In genomic region chr6:13988908-13989307, GRCh38 we compare ENCODE assay signal across 19 cellular contexts.
DNase-seq lines count a peak whose midpoint lies in the region; ATAC-seq and TF ChIP-seq lines count a peak whose summit lies in the region.
"Had no signal": no experiment of that assay in that cellular context is flagged by ENCODE, and none has a peak within 500 bp of the region (broad histone marks: within the 10 kb centered on the region; RNA-seq: fewer than 3 reads in every experiment).

No MANE protein-coding gene starts in this region.

- POLR2A ChIA-PET in SK-N-SH (lab: Yijun Ruan, JAX) = no interaction called here

- H3K36me3 ChIP-seq in SK-N-SH (replicated peaks in 1 of 2; ENCODE audit: control insufficient read depth in 1 of 2, insufficient read depth in 2 of 2, low read length in 1 of 2) = no peaks in the 10 kb centered on the region
- H3K36me3 ChIP-seq in WERI-Rb-1 = no peaks in the 10 kb centered on the region
- no peaks in the 10 kb centered on the region for H3K36me3 ChIP-seq in brain microvascular endothelial cell (replicated peaks)
- H3K36me3 ChIP-seq: BLaER1 treated with 17β-estradiol and CSF1 and Interleukin-3, amounts not matched to agents 10 nM and 100 nM had no signal

- H3K9me3 ChIP-seq in SK-N-SH (no peaks in the 10 kb centered on the region), WERI-Rb-1 (ENCODE audit: severe bottlenecking) (no peaks in the 10 kb centered on the region)
- H3K9me3 ChIP-seq: BLaER1 treated with 17β-estradiol and CSF1 and Interleukin-3, amounts not matched to agents 10 nM and 100 nM; Caco-2 had no signal

- H3K4me2 ChIP-seq in SK-N-SH = peak overlapping the region; percentile 42; the same call in 1 of the 2 replicates

- no peaks in the 10 kb centered on the region for H3K36me3 Mint-ChIP-seq in HFFc6 (ENCODE audit: low read depth)
- H3K36me3 Mint-ChIP-seq: CD8-positive, alpha-beta T cell had no signal

- peaks cover 0 to 27% of the 10 kb centered on the region in 2 experiments; a peak in 2 of 4 replicates for H3K4me1 ChIP-seq in SK-N-SH (ENCODE audit: control insufficient read depth in 1 of 2, insufficient read depth in 2 of 2, low read depth in 1 of 2, low read length in 1 of 2)
- H3K4me1 ChIP-seq: Caco-2 had no signal

- no peak for ATAC-seq in SK-N-SH treated with all-trans-retinoic acid at 6 μM for 48 hours
- ATAC-seq: CD8-positive, alpha-beta T cell had no signal

- TF ChIP-seq EP300 in SK-N-SH (IDR thresholded peaks at IDR 0.05; ENCODE audit: borderline replicate concordance in 1 of 2, low read depth in 1 of 2, low read length in 1 of 2) = no peak

- H3K4me1 Mint-ChIP-seq in HFFc6 (ENCODE audit: low read depth) = peaks cover 47% of the 10 kb centered on the region
- H3K4me1 Mint-ChIP-seq: B cell had no signal

- no peak overlapping the region; the same call in 1 of the 2 replicates for H3K4me3 Mint-ChIP-seq in HFFc6
- H3K4me3 Mint-ChIP-seq: B cell; CD4-positive, alpha-beta T cell; CD8-positive, alpha-beta T cell had no signal

- H3F3A ChIP-seq in SK-N-SH (replicated peaks; ENCODE audit: insufficient read depth) = peaks cover 12% of the 10 kb centered on the region

- CTCF ChIA-PET in SK-N-SH (lab: Yijun Ruan, JAX) = interaction anchor here (0.8 to 1.3 kb wide), 2 partner anchors 41 to 78 kb away, joined by 3 to 4 read pairs; no protein-coding TSS in a partner anchor

- H4K20me1 ChIP-seq in SK-N-SH (ENCODE audit: insufficient read depth) = no peaks in the 10 kb centered on the region
- H4K20me1 ChIP-seq: BLaER1 treated with 17β-estradiol and CSF1 and Interleukin-3, amounts not matched to agents 10 nM and 100 nM had no signal

- TF ChIP-seq CTCF in SK-N-SH (IDR thresholded peaks at IDR 0.05) (no peak), HFFc6 (IDR thresholded peaks at IDR 0.05) (no peak), WERI-Rb-1 (IDR thresholded peaks at IDR 0.05; ENCODE audit: low read depth, low read length) (no peak), brain microvascular endothelial cell (IDR thresholded peaks at IDR 0.05; ENCODE audit: low read depth, low read length, missing control alignments) (no peak)

- H3K9ac ChIP-seq in SK-N-SH = no peak overlapping the region
- H3K9ac ChIP-seq: BLaER1 treated with 17β-estradiol and CSF1 and Interleukin-3, amounts not matched to agents 10 nM and 100 nM had no signal

- no peaks in the 10 kb centered on the region for H3K79me2 ChIP-seq in SK-N-SH (ENCODE audit: insufficient read depth)

- H3K9me3 Mint-ChIP-seq in HFFc6 = no peaks in the 10 kb centered on the region
- H3K9me3 Mint-ChIP-seq: CD4-positive, alpha-beta T cell; CD8-positive, alpha-beta T cell had no signal

- H3K4me3 ChIP-seq in SK-N-SH (ENCODE audit: low read depth in 2 of 2, low read length in 1 of 2) (no peak overlapping the region), WERI-Rb-1 (ENCODE audit: low read depth, low read length) (peak overlapping the region; percentile 0), brain microvascular endothelial cell (ENCODE audit: low read depth, low read length) (no peak overlapping the region)
- H3K4me3 ChIP-seq: BLaER1 treated with 17β-estradiol and CSF1 and Interleukin-3, amounts not matched to agents 10 nM and 100 nM had no signal

- H3K27ac ChIP-seq in SK-N-SH (ENCODE audit: low read depth in 2 of 2, low read length in 1 of 2) = peak overlapping the region in 1 of 2 experiments; percentile 54; a peak in 2 of 4 replicates
- H3K27ac ChIP-seq in WERI-Rb-1 = peak overlapping the region; percentile 80
- H3K27ac ChIP-seq in brain microvascular endothelial cell = peak overlapping the region; percentile 2
- H3K27ac ChIP-seq: BLaER1 treated with 17β-estradiol and CSF1 and Interleukin-3, amounts not matched to agents 10 nM and 100 nM; C4-2B had no signal

- no peak for TF ChIP-seq RAD21 in SK-N-SH (IDR thresholded peaks at IDR 0.05; ENCODE audit: low read length)

- DNase-seq in SK-N-SH (no peak), HFFc6 (no peak), WERI-Rb-1 (no peak), brain microvascular endothelial cell (no peak), NCI-H2171 (lab: John Stamatoyannopoulos, UW) (no peak), NCI-H774 (lab: John Stamatoyannopoulos, UW) (no peak), NCI-H446 treated with DMSO at 0.1 percent for 48 hours (lab: John Stamatoyannopoulos, UW) (no peak)
- DNase-seq: 8988T; AML-193; Caco-2; Calu3; CD4-positive, alpha-beta T cell; CD8-positive, alpha-beta T cell; DMS79 treated with DMSO at 0.1 percent for 48 hours; GF-D8 had no signal

- peak overlapping the region; percentile 64; the same call in 1 of the 2 replicates for H3K27ac Mint-ChIP-seq in HFFc6
- H3K27ac Mint-ChIP-seq: B cell; CD4-positive, alpha-beta T cell; CD8-positive, alpha-beta T cell had no signal

- no peak overlapping the region for H2AFZ ChIP-seq in SK-N-SH (ENCODE audit: low read depth)

- H3K27me3 Mint-ChIP-seq in HFFc6 (ENCODE audit: insufficient read depth) = peaks cover 3% of the 10 kb centered on the region; the same call in 1 of the 2 replicates

- WGBS in SK-N-SH (ENCODE audit: low lambda C conversion rate) = 91% methylated on average over 2 of the region's 2 CpGs

- H3K27me3 ChIP-seq in SK-N-SH (ENCODE audit: insufficient read depth) (no peaks in the 10 kb centered on the region), WERI-Rb-1 (ENCODE audit: insufficient read depth, low read depth, severe bottlenecking) (no peaks in the 10 kb centered on the region), brain microvascular endothelial cell (replicated peaks) (no peaks in the 10 kb centered on the region)
- H3K27me3 ChIP-seq: BLaER1 treated with 17β-estradiol and CSF1 and Interleukin-3, amounts not matched to agents 10 nM and 100 nM had no signal

- in situ Hi-C loops in brain microvascular endothelial cell (cut with HindIII; ENCODE audit: low pct_ligation_motif_present, low sequenced_read_pairs) = no loop called here

- no peaks in the 10 kb centered on the region for H3K9me2 ChIP-seq in SK-N-SH

TF ChIP-seq in SK-N-SH, 30 proteins besides CTCF, POLR2A, EP300 and RAD21:
- TF ChIP-seq SMC3 (IDR thresholded peaks at IDR 0.05; ENCODE audit: low read depth, low read length) (no peak), GATA2 (CRISPR knock-in tag; IDR thresholded peaks at IDR 0.05) (no peak), YY1 (IDR thresholded peaks at IDR 0.05; ENCODE audit: low read depth) (no peak), MEF2A (IDR thresholded peaks at IDR 0.05; ENCODE audit: borderline replicate concordance, low read depth) (no peak), POLR2AphosphoS5 (IDR thresholded peaks at IDR 0.05; ENCODE audit: low read depth, low read length) (no peak), NRF1 (IDR thresholded peaks at IDR 0.05; ENCODE audit: low read depth, low read length) (no peak), ELF1 (IDR thresholded peaks at IDR 0.05) (no peak)

TF ChIP-seq in SK-N-SH treated with all-trans-retinoic acid at 6 μM for 48 hours, 23 proteins besides CTCF, POLR2A, EP300 and RAD21 (continues in another document):
- TF ChIP-seq, protein P1, sequence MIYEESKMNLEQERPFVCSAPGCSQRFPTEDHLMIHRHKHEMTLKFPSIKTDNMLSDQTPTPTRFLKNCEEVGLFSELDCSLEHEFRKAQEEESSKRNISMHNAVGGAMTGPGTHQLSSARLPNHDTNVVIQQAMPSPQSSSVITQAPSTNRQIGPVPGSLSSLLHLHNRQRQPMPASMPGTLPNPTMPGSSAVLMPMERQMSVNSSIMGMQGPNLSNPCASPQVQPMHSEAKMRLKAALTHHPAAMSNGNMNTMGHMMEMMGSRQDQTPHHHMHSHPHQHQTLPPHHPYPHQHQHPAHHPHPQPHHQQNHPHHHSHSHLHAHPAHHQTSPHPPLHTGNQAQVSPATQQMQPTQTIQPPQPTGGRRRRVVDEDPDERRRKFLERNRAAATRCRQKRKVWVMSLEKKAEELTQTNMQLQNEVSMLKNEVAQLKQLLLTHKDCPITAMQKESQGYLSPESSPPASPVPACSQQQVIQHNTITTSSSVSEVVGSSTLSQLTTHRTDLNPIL (CRISPR knock-in tag; IDR thresholded peaks at IDR 0.05; ENCODE audit: low read depth) = no peak
- TF ChIP-seq ZC3H10 (CRISPR knock-in tag; IDR thresholded peaks at IDR 0.05) (no peak), TSHZ2 (CRISPR knock-in tag; IDR thresholded peaks at IDR 0.05) (no peak), ZNF70 (CRISPR knock-in tag; IDR thresholded peaks at IDR 0.05) (no peak), PATZ1 (CRISPR knock-in tag; IDR thresholded peaks at IDR 0.05; ENCODE audit: borderline replicate concordance) (no peak)
